Comparison of ENCODE assay signal across 8 cellular contexts in genomic region chr12:45217846-45218245, GRCh38. TPM values are rescaled to one million over a fixed set of nuclear protein-coding genes. Genes with fewer than 3 reads are reported as not detected.
A peak's percentile ranks its signal among the peaks of the same experiment; 100 is the strongest.
DNase-seq lines count a peak whose midpoint lies in the region; TF ChIP-seq lines count a peak whose summit lies in the region.

No MANE protein-coding gene starts in this region.

- H2AFZ ChIP-seq in neural progenitor cell (replicated peaks): no peak overlapping the region

- DNase-seq in CD8-positive, alpha-beta memory T cell: no peak
- DNase-seq in MG63 (no peak), neural progenitor cell (ENCODE audit: low spot score) (no peak), HPDE6-E6E7 (ENCODE audit: extremely low spot score) (no peak), NCI-H510A (lab: John Stamatoyannopoulos, UW) (no peak), RPMI8226 (no peak), NCI-H2227 treated with DMSO at 0.1 percent for 48 hours (lab: John Stamatoyannopoulos, UW) (no peak)
- DNase-seq in effector memory CD4-positive, alpha-beta T cell: no peak

- no peaks in the 10 kb centered on the region for H3K9me3 ChIP-seq in CD8-positive, alpha-beta memory T cell (ENCODE audit: low read length)
- H3K9me3 ChIP-seq in MG63 (no peaks in the 10 kb centered on the region), neural progenitor cell (ENCODE audit: low read depth) (no peaks in the 10 kb centered on the region)
- H3K9me3 ChIP-seq in effector memory CD4-positive, alpha-beta T cell (ENCODE audit: control insufficient read depth, low read length): no peaks in the 10 kb centered on the region

- H3K4me1 ChIP-seq in CD8-positive, alpha-beta memory T cell (ENCODE audit: insufficient read depth, low read length): peaks cover 22% of the 10 kb centered on the region
- H3K4me1 ChIP-seq in effector memory CD4-positive, alpha-beta T cell (ENCODE audit: control insufficient read depth, insufficient read depth, low read length, poor library complexity, severe bottlenecking): peaks cover 19% of the 10 kb centered on the region
- peaks cover 27% of the 10 kb centered on the region for H3K4me1 ChIP-seq in neural progenitor cell

- H3K36me3 Mint-ChIP-seq in CD8-positive, alpha-beta memory T cell: peaks cover 0 to 10% (median 0%) of the 10 kb centered on the region in 3 donors
- peaks cover 11% of the 10 kb centered on the region for H3K36me3 Mint-ChIP-seq in neural progenitor cell

- peaks cover 54 to 71% (median 69%) of the 10 kb centered on the region in 3 donors for H3K4me1 Mint-ChIP-seq in CD8-positive, alpha-beta memory T cell
- H3K4me1 Mint-ChIP-seq in neural progenitor cell: peaks cover 28% of the 10 kb centered on the region

- H3K4me3 Mint-ChIP-seq in CD8-positive, alpha-beta memory T cell: peak overlapping the region; percentile 89 to 99 (median 95)
- peak overlapping the region; percentile 100 for H3K4me3 Mint-ChIP-seq in neural progenitor cell

- peaks cover 10% of the 10 kb centered on the region for H4K20me1 ChIP-seq in neural progenitor cell (ENCODE audit: low read depth)

- H3K27ac Mint-ChIP-seq in CD8-positive, alpha-beta memory T cell: peak overlapping the region in 5 of 8 donors; percentile 11 to 84 (median 39)
- H3K27ac Mint-ChIP-seq in neural progenitor cell: peak overlapping the region; percentile 54

- POLR2A ChIA-PET in CD8-positive, alpha-beta memory T cell (lab: Charles Lee): no interaction called here

- H3K9ac ChIP-seq in neural progenitor cell: no peak overlapping the region

- CTCF ChIA-PET in CD8-positive, alpha-beta memory T cell (lab: Charles Lee): no interaction called here

- peak overlapping the region; percentile 84 for H3K4me2 ChIP-seq in neural progenitor cell

- no peak overlapping the region for H3K4me3 ChIP-seq in CD8-positive, alpha-beta memory T cell (ENCODE audit: low read length)
- peak overlapping the region; percentile 88 for H3K4me3 ChIP-seq in MG63
- H3K4me3 ChIP-seq in effector memory CD4-positive, alpha-beta T cell (ENCODE audit: insufficient read depth, low read depth, low read length, poor library complexity, severe bottlenecking): peak overlapping the region; percentile 99
- H3K4me3 ChIP-seq in neural progenitor cell: peak overlapping the region; percentile 71

- no peaks in the 10 kb centered on the region for H3K9me3 Mint-ChIP-seq in CD8-positive, alpha-beta memory T cell
- H3K9me3 Mint-ChIP-seq in neural progenitor cell: peaks cover 5% of the 10 kb centered on the region

- no peak for TF ChIP-seq CTCF in neural progenitor cell (IDR thresholded peaks at IDR 0.05)

- H3K79me2 ChIP-seq in neural progenitor cell (ENCODE audit: low read depth): peaks cover 68% of the 10 kb centered on the region

- no peaks in the 10 kb centered on the region for H3K27me3 ChIP-seq in CD8-positive, alpha-beta memory T cell (ENCODE audit: insufficient read depth, low read length, poor library complexity, severe bottlenecking)
- H3K27me3 ChIP-seq in MG63 (no peaks in the 10 kb centered on the region), neural progenitor cell (no peaks in the 10 kb centered on the region)
- H3K27me3 ChIP-seq in effector memory CD4-positive, alpha-beta T cell (replicated peaks; ENCODE audit: control insufficient read depth, insufficient read depth, low read length, poor library complexity, severe bottlenecking): no peaks in the 10 kb centered on the region

- H3K27ac ChIP-seq in CD8-positive, alpha-beta memory T cell (ENCODE audit: low read depth, low read length): peak overlapping the region; percentile 85
- no peak overlapping the region for H3K27ac ChIP-seq in effector memory CD4-positive, alpha-beta T cell (ENCODE audit: insufficient read depth, low read length, poor library complexity, severe bottlenecking)
- H3K27ac ChIP-seq in neural progenitor cell: no peak overlapping the region

- peaks cover 28% of the 10 kb centered on the region for H3F3A ChIP-seq in neural progenitor cell (ENCODE audit: low read depth)

- peaks cover 0 to 1% of the 10 kb centered on the region in 2 donors for H3K27me3 Mint-ChIP-seq in CD8-positive, alpha-beta memory T cell
- H3K27me3 Mint-ChIP-seq in neural progenitor cell (ENCODE audit: insufficient read depth, low read depth): peaks cover 10% of the 10 kb centered on the region

- H3K36me3 ChIP-seq in CD8-positive, alpha-beta memory T cell (ENCODE audit: insufficient read depth, low read length): no peaks in the 10 kb centered on the region
- H3K36me3 ChIP-seq in MG63: no peaks in the 10 kb centered on the region
- no peaks in the 10 kb centered on the region for H3K36me3 ChIP-seq in effector memory CD4-positive, alpha-beta T cell (ENCODE audit: control insufficient read depth, insufficient read depth, low read length)
- H3K36me3 ChIP-seq in neural progenitor cell: no peaks in the 10 kb centered on the region

RNA-seq across cellular contexts. Expression of gene ANO6, which starts 2.0 kb away (rescaled TPM):
- total RNA-seq in CD8-positive, alpha-beta memory T cell: 10 to 100 TPM; 19.7 to 20.0 TPM
- 26.1 TPM for polyA plus RNA-seq in CD8-positive, alpha-beta memory T cell
- total RNA-seq in MG63 (2014; rRNA removed; shearing (Covaris generic); ENCODE audit: low replicate concordance): 20.4 and 33.8 TPM in 2 replicates
- 34.0 and 49.0 TPM in 2 replicates for total RNA-seq in neural progenitor cell (ENCODE audit: low replicate concordance)
